30 cellular contexts compared by ENCODE assay signal in the genomic region with DNA sequence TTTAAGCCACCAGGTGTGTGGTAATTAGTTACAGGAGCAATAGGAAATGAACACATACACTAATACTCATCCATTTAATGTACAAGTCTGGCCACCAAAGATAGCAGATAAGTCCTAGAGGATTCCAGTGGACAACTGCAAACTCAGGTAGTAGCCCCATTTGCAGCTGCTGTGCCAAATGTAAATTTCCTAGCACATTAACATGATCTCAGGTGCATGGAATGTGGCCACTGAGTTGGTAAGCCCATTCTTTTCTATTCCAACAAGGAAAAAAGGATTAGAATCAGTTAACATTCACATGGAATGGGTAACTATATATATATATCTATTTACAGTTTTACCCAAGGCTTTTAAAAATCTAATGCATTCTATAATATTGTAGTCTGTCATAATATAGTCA. TPM values are rescaled to one million over a fixed set of nuclear protein-coding genes. Genes with fewer than 3 reads are reported as not detected.
"Had no signal": no experiment of that assay in that cellular context is flagged by ENCODE, and none has a peak within 500 bp of the region (broad histone marks: within the 10 kb centered on the region; RNA-seq: fewer than 3 reads in every experiment).

No MANE protein-coding gene starts in this region.

- H3K27me3 ChIP-seq: ascending aorta, body of pancreas, breast epithelium had no signal

- FAIRE-seq: K562 had no signal

- H3K36me3 ChIP-seq: ascending aorta, breast epithelium, WERI-Rb-1 had no signal

- ATAC-seq: activated CD8-positive, alpha-beta T cell treated with anti-CD3 and anti-CD28 coated beads for 36 hours; activated T-cell treated with anti-CD3 and anti-CD28 coated beads, Interleukin-2, amount 50 U/mL, for 72 hours; body of pancreas; K562 had no signal

- H3K9me3 ChIP-seq: ascending aorta, body of pancreas, breast epithelium had no signal

- H3K4me1 ChIP-seq: ascending aorta, body of pancreas, breast epithelium had no signal

- DNase-seq: activated CD4-positive, alpha-beta T cell treated with anti-CD3 and anti-CD28 coated beads for 1 hour; activated CD4-positive, alpha-beta T cell treated with anti-CD3 and anti-CD28 coated beads, Interleukin-2, amount 10 ng/mL, durations not matched to agents 24 days and 14 days; activated CD4-positive, alpha-beta T cell treated with anti-CD3 and anti-CD28 coated beads, Interleukin-2, amount 50 U/mL, for 4 hours; activated CD4-positive, CD25-positive, alpha-beta regulatory T cell; activated CD8-positive, alpha-beta T cell treated with anti-CD3 and anti-CD28 coated beads for 36 hours; activated gamma-delta T cell; activated naive CD4-positive, alpha-beta T cell treated with Interleukin-2 at 50 U/mL for 16 hours; activated naive CD8-positive, alpha-beta T cell treated with anti-CD3 and anti-CD28 coated beads, Interleukin-2, amount 10 ng/mL, durations not matched to agents 7 days and 5 days; activated T-cell treated with anti-CD3 and anti-CD28 coated beads, Interleukin-2, amount 50 U/mL, for 1 hour; activated T-cell treated with anti-CD3 and anti-CD28 coated beads, Interleukin-2, amount 50 U/mL, for 72 hours; amygdala; body of pancreas; caudate nucleus; NCI-H1092 treated with DMSO at 0.1 percent for 48 hours; NCI-H1417; NCI-H187 treated with DMSO at 0.1 percent for 48 hours; NCI-H2081; NCI-H345; NCI-H524 treated with DMSO at 0.1 percent for 48 hours; OCI-M1; Right ventricle myocardium superior; T1000; WERI-Rb-1 had no signal

- H3K4me3 ChIP-seq: ascending aorta, body of pancreas, breast epithelium, K562, SK-N-MC had no signal

- H3K27ac ChIP-seq: ascending aorta, body of pancreas, breast epithelium, SK-N-MC, WERI-Rb-1 had no signal

RNA-seq across cellular contexts. Expression of gene FRAS1, which starts 23.3 kb away (rescaled TPM):
- total RNA-seq: activated CD4-positive, alpha-beta T cell treated with anti-CD3 and anti-CD28 coated beads, Interleukin-2, amount 10 ng/mL, durations not matched to agents 24 days and 14 days; activated T-helper 2 cell treated with anti-CD3 and anti-CD28 coated beads, Interferon-gamma antibody, Interleukin-2, Interleukin-4, amounts not matched to agents 10 μg/mL and 5 μg/mL and 100 μg/mL, durations not matched to agents 14 hours and 24 hours and 36 hours; T-helper 1 cell treated with Interleukin-12 subunit alpha and Interleukin-12 subunit beta and Interleukin-4 antibody, amounts not matched to agents 30 ng/mL and 1 ng/mL, for 36 hours; T-helper 2 cell treated with Interferon-gamma antibody and Interleukin-4, amounts not matched to agents 100 ng/mL and 5 ng/mL, for 36 hours had no signal
